Comparison of ENCODE assay signal across 8 cellular contexts in the genomic region with DNA sequence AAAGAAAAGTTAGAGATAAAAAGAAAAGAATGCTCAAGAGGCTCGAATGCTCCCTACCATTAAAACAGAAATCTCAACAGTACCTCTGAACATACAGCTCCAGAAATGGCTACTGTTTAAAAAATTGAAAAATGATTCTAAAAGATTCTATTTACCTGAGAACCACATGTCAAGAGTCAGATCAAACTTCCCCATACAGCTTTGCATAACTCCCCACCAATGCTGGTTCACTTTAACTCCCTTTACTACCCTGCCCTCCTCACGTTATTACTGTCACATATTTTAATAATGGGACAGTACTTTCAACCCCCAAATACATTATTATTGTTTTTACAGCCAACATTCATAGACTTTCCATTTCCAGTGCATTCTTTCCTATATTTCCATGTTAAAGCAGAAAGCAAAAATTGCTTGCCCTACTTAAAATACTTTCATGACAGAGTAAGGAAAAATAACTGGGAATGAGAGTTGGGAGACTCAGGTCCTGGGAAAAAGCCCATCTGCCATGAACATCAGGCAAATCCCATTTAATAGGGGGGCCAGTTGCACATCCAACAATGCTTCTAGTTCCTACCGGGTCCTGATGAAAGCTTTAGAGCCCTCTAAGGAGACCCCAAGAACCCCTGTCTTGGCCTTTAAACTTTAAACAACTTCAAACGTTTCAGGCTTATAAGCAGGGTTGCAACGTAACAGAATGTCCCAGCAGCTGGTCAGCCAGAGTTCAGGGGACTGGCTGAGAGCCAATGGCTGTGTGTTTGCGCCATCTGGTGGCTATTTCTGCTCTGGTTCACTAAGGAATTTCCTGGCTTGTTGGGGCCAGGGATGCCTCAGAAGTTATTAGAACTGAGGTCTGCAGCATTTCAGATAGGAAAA.
DNase-seq lines count a peak whose midpoint lies in the region; ATAC-seq and TF ChIP-seq lines count a peak whose summit lies in the region.

No MANE protein-coding gene starts in this region.

- POLR2A ChIA-PET in AG04449 (lab: Yijun Ruan, JAX): no interaction called here
- POLR2A ChIA-PET in RWPE1 (lab: Yijun Ruan, JAX; ENCODE audit: low non-redundant PET): no interaction called here

- no peak overlapping the region for H3K4me3 Mint-ChIP-seq in osteocyte (ENCODE audit: unreplicated experiment)

- TF ChIP-seq CTCF in AG04449 (IDR thresholded peaks at IDR 0.05; ENCODE audit: insufficient read depth, low read length, missing control alignments) (peak; percentile 81), LNCaP clone FGC (IDR thresholded peaks at IDR 0.05; ENCODE audit: control insufficient read depth, extremely low read depth, insufficient read depth) (peak; percentile 91), RWPE1 (conservative IDR thresholded peaks at IDR 0.05; ENCODE audit: low read depth) (peak; percentile 88), osteocyte (IDR thresholded peaks at IDR 0.05) (peak; percentile 89)

- no peak overlapping the region for H3K27ac Mint-ChIP-seq in activated naive CD4-positive, alpha-beta T cell treated with anti-CD3 and anti-CD28 coated beads, Interleukin-2, amount 50 U/mL, for 72 hours
- no peak overlapping the region for H3K27ac Mint-ChIP-seq in osteocyte (ENCODE audit: unreplicated experiment)

- peaks cover 15 to 28% of the 10 kb centered on the region in 2 donors for H3K36me3 Mint-ChIP-seq in activated naive CD4-positive, alpha-beta T cell treated with anti-CD3 and anti-CD28 coated beads, Interleukin-2, amount 50 U/mL, for 72 hours
- no peaks in the 10 kb centered on the region for H3K36me3 Mint-ChIP-seq in osteocyte (ENCODE audit: unreplicated experiment)

- CTCF ChIA-PET in AG04449 (lab: Yijun Ruan, JAX) (interaction anchor here (0.6 to 8.3 kb wide), 20 partner anchors 8 to 1169 kb away, joined by 3 to 122 read pairs (median 4); no protein-coding TSS in a partner anchor), RWPE1 (lab: Yijun Ruan, JAX) (interaction anchor here (0.5 to 2.7 kb wide), 13 partner anchors 9 to 760 kb away, joined by 3 to 10 read pairs (median 4); no protein-coding TSS in a partner anchor)

- H3K27ac ChIP-seq in RWPE1: no peak overlapping the region

- DNase-seq in AG04449 (ENCODE audit: low read depth, low spot score): peak; percentile 14
- DNase-seq in LNCaP clone FGC (ENCODE audit: low read depth): peak; percentile 45
- peak; percentile 81 for DNase-seq in RWPE1 (ENCODE audit: low spot score)
- DNase-seq in activated naive CD4-positive, alpha-beta T cell treated with anti-CD3 and anti-CD28 coated beads, Interleukin-2, amount 50 U/mL, for 72 hours (ENCODE audit: low spot score in 2 of 2): peak in 1 of 2 donors; percentile 54
- DNase-seq in glomerular visceral epithelial cell (ENCODE audit: extremely low spot score): peak; percentile 63
- peak; percentile 92 for DNase-seq in osteocyte (ENCODE audit: extremely low spot score, unreplicated experiment)
- peak; percentile 90 for DNase-seq in ureter (ENCODE audit: low spot score)

- no peaks in the 10 kb centered on the region for H3K9me3 Mint-ChIP-seq in activated naive CD4-positive, alpha-beta T cell treated with anti-CD3 and anti-CD28 coated beads, Interleukin-2, amount 50 U/mL, for 72 hours
- H3K9me3 Mint-ChIP-seq in osteocyte (ENCODE audit: unreplicated experiment): no peaks in the 10 kb centered on the region

- H3K27me3 Mint-ChIP-seq in osteocyte (ENCODE audit: unreplicated experiment): peaks cover 31% of the 10 kb centered on the region

- H3K4me1 Mint-ChIP-seq in osteocyte (ENCODE audit: unreplicated experiment): no peaks in the 10 kb centered on the region

- ATAC-seq in GM18861 (IDR thresholded peaks at IDR 0.05; ENCODE audit: unreplicated experiment): peak; percentile 68
- ATAC-seq in activated naive CD4-positive, alpha-beta T cell treated with anti-CD3 and anti-CD28 coated beads, Interleukin-2, amount 50 U/mL, for 72 hours: peak; percentile 46 to 50

- H3K4me3 ChIP-seq in AG04449 (ENCODE audit: low read depth, low read length): no peak overlapping the region
- H3K4me3 ChIP-seq in LNCaP clone FGC (ENCODE audit: low read depth, low read length): no peak overlapping the region
